17 cellular contexts compared by ENCODE assay signal in genomic region chr4:140693577-140693976, GRCh38.
DNase-seq lines count a peak whose midpoint lies in the region; ATAC-seq, FAIRE-seq and TF ChIP-seq lines count a peak whose summit lies in the region.
"Had no signal": no experiment of that assay in that cellular context is flagged by ENCODE, and none has a peak within 500 bp of the region (broad histone marks: within the 10 kb centered on the region; RNA-seq: fewer than 3 reads in every experiment).

No MANE protein-coding gene starts in this region.

- BruUV-seq in MCF 10A (replicated peaks; lab: Mats Ljungman, UMichigan), result no TSS peak

- TF ChIP-seq POLR2A in breast epithelium (IDR thresholded peaks at IDR 0.05), result no peak
- no peak for TF ChIP-seq POLR2A in GM12892 (IDR thresholded peaks at IDR 0.05; ENCODE audit: low read depth, low read length)

- CTCF ChIA-PET in MCF 10A (lab: Yijun Ruan, JAX), result no interaction called here
- CTCF ChIA-PET in WTC11 (lab: Charles Lee), result interaction anchor here (0.8 kb wide), 1 partner anchor 1590 kb away, joined by 3 read pairs; no protein-coding TSS in a partner anchor
- CTCF ChIA-PET in activated CD4-positive, alpha-beta memory T cell treated with anti-CD3 and anti-CD28 coated beads for 36 hours (lab: Charles Lee), result no interaction called here

- FAIRE-seq in GM12892 (lab: Jason Lieb, UNC), result no peak

- TF ChIP-seq CTCF in breast epithelium (IDR thresholded peaks at IDR 0.05) (no peak), MCF 10A (IDR thresholded peaks at IDR 0.05; ENCODE audit: unreplicated experiment) (no peak), fibroblast of pulmonary artery (IDR thresholded peaks at IDR 0.05; ENCODE audit: low read length, missing control alignments) (no peak), mesothelial cell of epicardium (IDR thresholded peaks at IDR 0.05; ENCODE audit: unreplicated experiment) (no peak), WTC11 (IDR thresholded peaks at IDR 0.05) (no peak)

- POLR2A ChIA-PET in MCF 10A (lab: Yijun Ruan, JAX), result interaction anchor here (1.3 kb wide), 1 partner anchor 63 kb away, joined by 4 read pairs; the partner anchor contains the start of gene TBC1D9
- POLR2A ChIA-PET in WTC11 (lab: Charles Lee), result no interaction called here
- POLR2A ChIA-PET in activated CD4-positive, alpha-beta memory T cell treated with anti-CD3 and anti-CD28 coated beads for 36 hours (lab: Charles Lee), result no interaction called here

- no peaks in the 10 kb centered on the region for H3K9me3 Mint-ChIP-seq in MCF 10A (ENCODE audit: unreplicated experiment)
- no peaks in the 10 kb centered on the region for H3K9me3 Mint-ChIP-seq in mesothelial cell of epicardium
- H3K9me3 Mint-ChIP-seq in WTC11, result no peaks in the 10 kb centered on the region
- H3K9me3 Mint-ChIP-seq in activated CD4-positive, alpha-beta memory T cell treated with anti-CD3 and anti-CD28 coated beads for 36 hours, result no peaks in the 10 kb centered on the region
- H3K9me3 Mint-ChIP-seq: CD8-positive, alpha-beta T cell had no signal

- H3K36me3 ChIP-seq in breast epithelium (no peaks in the 10 kb centered on the region), HAP-1 (replicated peaks) (no peaks in the 10 kb centered on the region; the same call in 1 of the 2 replicates)

- H3K4me3 Mint-ChIP-seq in MCF 10A (ENCODE audit: unreplicated experiment) (no peak overlapping the region), mesothelial cell of epicardium (no peak overlapping the region), WTC11 (no peak overlapping the region)
- H3K4me3 Mint-ChIP-seq in activated CD4-positive, alpha-beta memory T cell treated with anti-CD3 and anti-CD28 coated beads for 36 hours, result no peak overlapping the region
- H3K4me3 Mint-ChIP-seq: CD8-positive, alpha-beta T cell had no signal

- peaks cover 20% of the 10 kb centered on the region for H3K4me1 Mint-ChIP-seq in MCF 10A (ENCODE audit: insufficient read depth, unreplicated experiment)
- H3K4me1 Mint-ChIP-seq in mesothelial cell of epicardium, result peaks cover 18% of the 10 kb centered on the region
- peaks cover 25% of the 10 kb centered on the region for H3K4me1 Mint-ChIP-seq in WTC11
- no peaks in the 10 kb centered on the region for H3K4me1 Mint-ChIP-seq in activated CD4-positive, alpha-beta memory T cell treated with anti-CD3 and anti-CD28 coated beads for 36 hours (ENCODE audit: low read depth)

- ATAC-seq in WTC11, result no peak
- ATAC-seq: CD8-positive, alpha-beta T cell had no signal

- H3K27me3 ChIP-seq in breast epithelium (no peaks in the 10 kb centered on the region), HAP-1 (ENCODE audit: low read depth) (no peaks in the 10 kb centered on the region)

- intact Hi-C loops in breast epithelium (cut with DNase I; ENCODE audit: low total_unique reads), result no loop called here
- intact Hi-C loops in MCF 10A (cut with micrococcal nuclease), result no loop called here
- intact Hi-C loops in activated CD4-positive, alpha-beta memory T cell treated with anti-CD3 and anti-CD28 coated beads for 36 hours (cut with micrococcal nuclease), result no loop called here

- H3K27me3 Mint-ChIP-seq in MCF 10A (ENCODE audit: insufficient read depth, unreplicated experiment) (no peaks in the 10 kb centered on the region), mesothelial cell of epicardium (ENCODE audit: low read depth) (no peaks in the 10 kb centered on the region), WTC11 (ENCODE audit: low read depth) (peaks cover 60% of the 10 kb centered on the region)
- no peaks in the 10 kb centered on the region for H3K27me3 Mint-ChIP-seq in activated CD4-positive, alpha-beta memory T cell treated with anti-CD3 and anti-CD28 coated beads for 36 hours

- in situ Hi-C loops in HAP-1 (cut with MboI; ENCODE audit: low sequenced_read_pairs), result no loop called here

- H3K4me1 ChIP-seq in breast epithelium (peaks cover 0 to 17% of the 10 kb centered on the region in 2 donors), HAP-1 (peaks cover 39% of the 10 kb centered on the region)

- H3K36me3 Mint-ChIP-seq in MCF 10A (ENCODE audit: insufficient read depth, unreplicated experiment) (peaks cover 10% of the 10 kb centered on the region), mesothelial cell of epicardium (peaks cover 14% of the 10 kb centered on the region), WTC11 (no peaks in the 10 kb centered on the region)
- H3K36me3 Mint-ChIP-seq in activated CD4-positive, alpha-beta memory T cell treated with anti-CD3 and anti-CD28 coated beads for 36 hours, result no peaks in the 10 kb centered on the region
- H3K36me3 Mint-ChIP-seq: CD8-positive, alpha-beta T cell had no signal

- H3K4me3 ChIP-seq in breast epithelium, result no peak overlapping the region
- H3K4me3 ChIP-seq in fibroblast of pulmonary artery (replicated peaks; ENCODE audit: low read depth, low read length), result no peak overlapping the region
- H3K4me3 ChIP-seq in HAP-1, result no peak overlapping the region

- H3K9me3 ChIP-seq in breast epithelium, result no peaks in the 10 kb centered on the region
- no peaks in the 10 kb centered on the region for H3K9me3 ChIP-seq in HAP-1

- DNase-seq in breast epithelium (ENCODE audit: low spot score in 2 of 2) (no peak), MCF 10A (ENCODE audit: unreplicated experiment) (no peak), fibroblast of pulmonary artery (ENCODE audit: low read depth) (peak; percentile 57), mesothelial cell of epicardium (ENCODE audit: low spot score in 2 of 2, unreplicated experiment in 2 of 2) (no peak), WTC11 (ENCODE audit: low spot score) (no peak), HAP-1 (ENCODE audit: low spot score in 2 of 2) (no peak), GM12892 (ENCODE audit: insufficient read length) (no peak)
- no peak for DNase-seq in activated CD4-positive, alpha-beta memory T cell treated with anti-CD3 and anti-CD28 coated beads for 36 hours
- DNase-seq: 8988T; CD8-positive, alpha-beta T cell; DMS79; HCEC 1CT; NCI-H187; NCI-H345; NCI-H69; OCI-M1; SHP77 treated with DMSO at 0.1 percent for 48 hours had no signal

- H3K27ac Mint-ChIP-seq in MCF 10A (ENCODE audit: low read depth, unreplicated experiment), result no peak overlapping the region
- H3K27ac Mint-ChIP-seq in mesothelial cell of epicardium, result peak overlapping the region; percentile 37
- no peak overlapping the region for H3K27ac Mint-ChIP-seq in WTC11
- H3K27ac Mint-ChIP-seq in activated CD4-positive, alpha-beta memory T cell treated with anti-CD3 and anti-CD28 coated beads for 36 hours, result no peak overlapping the region
- H3K27ac Mint-ChIP-seq: CD8-positive, alpha-beta T cell had no signal

- H3K27ac ChIP-seq in breast epithelium, result peak overlapping the region; percentile 45 to 49

TF ChIP-seq in WTC11, 78 proteins besides CTCF, POLR2A, EP300 and RAD21:
- TF ChIP-seq, protein P1, sequence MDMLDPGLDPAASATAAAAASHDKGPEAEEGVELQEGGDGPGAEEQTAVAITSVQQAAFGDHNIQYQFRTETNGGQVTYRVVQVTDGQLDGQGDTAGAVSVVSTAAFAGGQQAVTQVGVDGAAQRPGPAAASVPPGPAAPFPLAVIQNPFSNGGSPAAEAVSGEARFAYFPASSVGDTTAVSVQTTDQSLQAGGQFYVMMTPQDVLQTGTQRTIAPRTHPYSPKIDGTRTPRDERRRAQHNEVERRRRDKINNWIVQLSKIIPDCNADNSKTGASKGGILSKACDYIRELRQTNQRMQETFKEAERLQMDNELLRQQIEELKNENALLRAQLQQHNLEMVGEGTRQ (CRISPR knock-in tag; IDR thresholded peaks at IDR 0.05), result no peak
- TF ChIP-seq CREM (CRISPR knock-in tag; IDR thresholded peaks at IDR 0.05) (no peak), ESRRA (CRISPR knock-in tag; IDR thresholded peaks at IDR 0.05; ENCODE audit: borderline replicate concordance) (no peak)
- TF ChIP-seq, protein P2, sequence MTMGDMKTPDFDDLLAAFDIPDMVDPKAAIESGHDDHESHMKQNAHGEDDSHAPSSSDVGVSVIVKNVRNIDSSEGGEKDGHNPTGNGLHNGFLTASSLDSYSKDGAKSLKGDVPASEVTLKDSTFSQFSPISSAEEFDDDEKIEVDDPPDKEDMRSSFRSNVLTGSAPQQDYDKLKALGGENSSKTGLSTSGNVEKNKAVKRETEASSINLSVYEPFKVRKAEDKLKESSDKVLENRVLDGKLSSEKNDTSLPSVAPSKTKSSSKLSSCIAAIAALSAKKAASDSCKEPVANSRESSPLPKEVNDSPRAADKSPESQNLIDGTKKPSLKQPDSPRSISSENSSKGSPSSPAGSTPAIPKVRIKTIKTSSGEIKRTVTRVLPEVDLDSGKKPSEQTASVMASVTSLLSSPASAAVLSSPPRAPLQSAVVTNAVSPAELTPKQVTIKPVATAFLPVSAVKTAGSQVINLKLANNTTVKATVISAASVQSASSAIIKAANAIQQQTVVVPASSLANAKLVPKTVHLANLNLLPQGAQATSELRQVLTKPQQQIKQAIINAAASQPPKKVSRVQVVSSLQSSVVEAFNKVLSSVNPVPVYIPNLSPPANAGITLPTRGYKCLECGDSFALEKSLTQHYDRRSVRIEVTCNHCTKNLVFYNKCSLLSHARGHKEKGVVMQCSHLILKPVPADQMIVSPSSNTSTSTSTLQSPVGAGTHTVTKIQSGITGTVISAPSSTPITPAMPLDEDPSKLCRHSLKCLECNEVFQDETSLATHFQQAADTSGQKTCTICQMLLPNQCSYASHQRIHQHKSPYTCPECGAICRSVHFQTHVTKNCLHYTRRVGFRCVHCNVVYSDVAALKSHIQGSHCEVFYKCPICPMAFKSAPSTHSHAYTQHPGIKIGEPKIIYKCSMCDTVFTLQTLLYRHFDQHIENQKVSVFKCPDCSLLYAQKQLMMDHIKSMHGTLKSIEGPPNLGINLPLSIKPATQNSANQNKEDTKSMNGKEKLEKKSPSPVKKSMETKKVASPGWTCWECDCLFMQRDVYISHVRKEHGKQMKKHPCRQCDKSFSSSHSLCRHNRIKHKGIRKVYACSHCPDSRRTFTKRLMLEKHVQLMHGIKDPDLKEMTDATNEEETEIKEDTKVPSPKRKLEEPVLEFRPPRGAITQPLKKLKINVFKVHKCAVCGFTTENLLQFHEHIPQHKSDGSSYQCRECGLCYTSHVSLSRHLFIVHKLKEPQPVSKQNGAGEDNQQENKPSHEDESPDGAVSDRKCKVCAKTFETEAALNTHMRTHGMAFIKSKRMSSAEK (CRISPR knock-in tag; IDR thresholded peaks at IDR 0.05; ENCODE audit: borderline replicate concordance), result no peak
- TF ChIP-seq, protein P3, sequence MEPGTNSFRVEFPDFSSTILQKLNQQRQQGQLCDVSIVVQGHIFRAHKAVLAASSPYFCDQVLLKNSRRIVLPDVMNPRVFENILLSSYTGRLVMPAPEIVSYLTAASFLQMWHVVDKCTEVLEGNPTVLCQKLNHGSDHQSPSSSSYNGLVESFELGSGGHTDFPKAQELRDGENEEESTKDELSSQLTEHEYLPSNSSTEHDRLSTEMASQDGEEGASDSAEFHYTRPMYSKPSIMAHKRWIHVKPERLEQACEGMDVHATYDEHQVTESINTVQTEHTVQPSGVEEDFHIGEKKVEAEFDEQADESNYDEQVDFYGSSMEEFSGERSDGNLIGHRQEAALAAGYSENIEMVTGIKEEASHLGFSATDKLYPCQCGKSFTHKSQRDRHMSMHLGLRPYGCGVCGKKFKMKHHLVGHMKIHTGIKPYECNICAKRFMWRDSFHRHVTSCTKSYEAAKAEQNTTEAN (CRISPR knock-in tag; IDR thresholded peaks at IDR 0.05), result no peak
TF ChIP-seq in WTC11: peak in this region for 0.
